Comparison of ENCODE assay signal across 8 cellular contexts in genomic region chr6:52663120-52663934, GRCh38. TPM values are rescaled to one million over a fixed set of nuclear protein-coding genes. Genes with fewer than 3 reads are reported as not detected.
DNase-seq lines count a peak whose midpoint lies in the region; ATAC-seq and TF ChIP-seq lines count a peak whose summit lies in the region.

No MANE protein-coding gene starts in this region.

- H3K9me3 ChIP-seq in parathyroid adenoma (ENCODE audit: control insufficient read depth, low read length), result no peaks in the 10 kb centered on the region

- no peaks in the 10 kb centered on the region for H3K27me3 ChIP-seq in parathyroid adenoma (ENCODE audit: control insufficient read depth, insufficient read depth, low read length)

- ATAC-seq in GM21737 (IDR thresholded peaks at IDR 0.05; ENCODE audit: unreplicated experiment), result peak; percentile 35
- ATAC-seq in Right ventricle myocardium superior (ENCODE audit: poor library complexity), result peak; percentile 85
- no peak for ATAC-seq in HG02610 (IDR thresholded peaks at IDR 0.05; ENCODE audit: unreplicated experiment)

- H3K4me1 Mint-ChIP-seq in activated naive CD4-positive, alpha-beta T cell treated with anti-CD3 and anti-CD28 coated beads, Interleukin-2, amount 10 ng/mL, durations not matched to agents 7 days and 5 days, result peaks cover 3% of the 10 kb centered on the region

- H3K4me3 Mint-ChIP-seq in activated naive CD4-positive, alpha-beta T cell treated with anti-CD3 and anti-CD28 coated beads, Interleukin-2, amount 10 ng/mL, durations not matched to agents 7 days and 5 days, result no peak overlapping the region

- H3K9ac ChIP-seq in parathyroid adenoma, result no peak overlapping the region

- no peaks in the 10 kb centered on the region for H3K36me3 ChIP-seq in parathyroid adenoma (ENCODE audit: control insufficient read depth, insufficient read depth, low read length)

- no peaks in the 10 kb centered on the region for H3K9me3 Mint-ChIP-seq in activated naive CD4-positive, alpha-beta T cell treated with anti-CD3 and anti-CD28 coated beads, Interleukin-2, amount 10 ng/mL, durations not matched to agents 7 days and 5 days

- CTCF ChIA-PET in activated naive CD4-positive, alpha-beta T cell treated with anti-CD3 and anti-CD28 coated beads, Interleukin-2, amount 10 ng/mL, durations not matched to agents 7 days and 5 days (lab: Charles Lee), result interaction anchor here (0.9 to 4.9 kb wide), 19 partner anchors 9 to 501 kb away, joined by 3 to 63 read pairs (median 4); partner anchors contain the start of gene MCM3

- intact Hi-C loops in Right ventricle myocardium superior (cut with DNase I), result loop anchor here (1.0 to 10.0 kb wide), 4 partner anchors 61 to 376 kb away; no protein-coding TSS in a partner anchor

- no peaks in the 10 kb centered on the region for H3K79me2 ChIP-seq in parathyroid adenoma

- H3K4me3 ChIP-seq in parathyroid adenoma (ENCODE audit: low read depth, low read length), result peak overlapping the region; percentile 91

- peak; percentile 74 for TF ChIP-seq CTCF in LNCAP (IDR thresholded peaks at IDR 0.05)
- TF ChIP-seq CTCF in parathyroid adenoma (IDR thresholded peaks at IDR 0.05), result peak; percentile 88

- H3K36me3 Mint-ChIP-seq in activated naive CD4-positive, alpha-beta T cell treated with anti-CD3 and anti-CD28 coated beads, Interleukin-2, amount 10 ng/mL, durations not matched to agents 7 days and 5 days, result peaks cover 3% of the 10 kb centered on the region

- no peak overlapping the region for H3K27ac Mint-ChIP-seq in activated naive CD4-positive, alpha-beta T cell treated with anti-CD3 and anti-CD28 coated beads, Interleukin-2, amount 10 ng/mL, durations not matched to agents 7 days and 5 days

- H3K27ac ChIP-seq in parathyroid adenoma, result no peak overlapping the region

- peak; percentile 84 for DNase-seq in DMS114 treated with DMSO at 0.1 percent for 48 hours (lab: John Stamatoyannopoulos, UW; ENCODE audit: unreplicated experiment)
- DNase-seq in SHP77 (lab: John Stamatoyannopoulos, UW), result peak; percentile 43 to 51
- DNase-seq in activated naive CD4-positive, alpha-beta T cell treated with anti-CD3 and anti-CD28 coated beads, Interleukin-2, amount 10 ng/mL, durations not matched to agents 7 days and 5 days, result peak; percentile 75
- DNase-seq in Right ventricle myocardium superior, result no peak

- no peaks in the 10 kb centered on the region for H3K27me3 Mint-ChIP-seq in activated naive CD4-positive, alpha-beta T cell treated with anti-CD3 and anti-CD28 coated beads, Interleukin-2, amount 10 ng/mL, durations not matched to agents 7 days and 5 days

- peak overlapping the region; percentile 100 for H3K4me2 ChIP-seq in parathyroid adenoma (ENCODE audit: low read length)

- H2AFZ ChIP-seq in parathyroid adenoma, result peak overlapping the region; percentile 99

- H3K4me1 ChIP-seq in parathyroid adenoma, result peaks cover 3% of the 10 kb centered on the region

RNA-seq across cellular contexts. Expression of gene TMEM14A, which starts 7.6 kb away (rescaled TPM):
- total RNA-seq in Right ventricle myocardium superior, result 8.4 TPM
